In genomic region chr10:132349766-132350165, GRCh38 we compare ENCODE assay signal across 1 cellular context.
TF ChIP-seq lines count a peak whose summit lies in the region.

No MANE protein-coding gene starts in this region.

TF ChIP-seq in HepG2, 621 proteins besides CTCF, POLR2A, EP300 and RAD21:
- TF ChIP-seq, protein P1, sequence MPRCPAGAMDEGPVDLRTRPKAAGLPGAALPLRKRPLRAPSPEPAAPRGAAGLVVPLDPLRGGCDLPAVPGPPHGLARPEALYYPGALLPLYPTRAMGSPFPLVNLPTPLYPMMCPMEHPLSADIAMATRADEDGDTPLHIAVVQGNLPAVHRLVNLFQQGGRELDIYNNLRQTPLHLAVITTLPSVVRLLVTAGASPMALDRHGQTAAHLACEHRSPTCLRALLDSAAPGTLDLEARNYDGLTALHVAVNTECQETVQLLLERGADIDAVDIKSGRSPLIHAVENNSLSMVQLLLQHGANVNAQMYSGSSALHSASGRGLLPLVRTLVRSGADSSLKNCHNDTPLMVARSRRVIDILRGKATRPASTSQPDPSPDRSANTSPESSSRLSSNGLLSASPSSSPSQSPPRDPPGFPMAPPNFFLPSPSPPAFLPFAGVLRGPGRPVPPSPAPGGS (CRISPR knock-in tag; IDR thresholded peaks at IDR 0.05): no peak
- no peak for TF ChIP-seq CBX2 (IDR thresholded peaks at IDR 0.05; ENCODE audit: low read depth, low read length)
- TF ChIP-seq CBX2 (CRISPR knock-in tag; IDR thresholded peaks at IDR 0.05; ENCODE audit: low read depth): no peak
- no peak for TF ChIP-seq ZMYM2 (CRISPR knock-in tag; IDR thresholded peaks at IDR 0.05)
- TF ChIP-seq GABPB1 (CRISPR knock-in tag; IDR thresholded peaks at IDR 0.05): no peak
TF ChIP-seq in HepG2: peak in this region for 0.
